ENCODE assay signal across 26 cellular contexts in genomic region chr6:166087848-166088247, GRCh38.
"Had no signal": no experiment of that assay in that cellular context is flagged by ENCODE, and none has a peak within 500 bp of the region (broad histone marks: within the 10 kb centered on the region; RNA-seq: fewer than 3 reads in every experiment).

No MANE protein-coding gene starts in this region.

- DNase-seq: cortex of kidney; effector memory CD8-positive, alpha-beta T cell; erythroblast; esophagus squamous epithelium; foreskin melanocyte; glutamatergic neuron; heart right ventricle; hippocampal formation; left cardiac atrium; left lung; mesenchymal stem cell; mucosa of descending colon; naive B cell; stimulated activated CD4-positive, alpha-beta T cell treated with anti-CD3 and anti-CD28 coated beads, Interleukin-12 subunit alpha, Interleukin-12 subunit beta, amount 100 ng/mL, for 4 hours; stimulated activated CD4-positive, alpha-beta T cell treated with anti-CD3 and anti-CD28 coated beads, Interleukin-1b, Interleukin-23, amount 100 ng/mL, for 48 hours; stimulated activated CD4-positive, alpha-beta T cell treated with anti-CD3 and anti-CD28 coated beads, Interleukin-4, amount 100 ng/mL, for 1 hour; stimulated activated CD8-positive, alpha-beta memory T cell treated with anti-CD3 and anti-CD28 coated beads, Interleukin-4, amount 100 ng/mL, for 48 hours; stimulated activated naive CD4-positive, alpha-beta T cell; stimulated activated naive CD8-positive, alpha-beta T cell treated with anti-CD3 and anti-CD28 coated beads, Interleukin-15, amount 100 ng/mL, for 72 hours; transverse colon had no signal

- H3K79me2 ChIP-seq: parathyroid adenoma had no signal

- FAIRE-seq: endometrium, islet of Langerhans had no signal

- H3K27ac ChIP-seq: esophagus squamous epithelium, heart right ventricle, left lung, parathyroid adenoma, suprapubic skin, transverse colon had no signal

- H3K9me3 ChIP-seq: esophagus squamous epithelium, heart right ventricle, left lung, mucosa of descending colon, suprapubic skin, transverse colon had no signal

- H3K4me2 ChIP-seq: smooth muscle cell had no signal

- H2AFZ ChIP-seq: parathyroid adenoma had no signal

- H3K9ac ChIP-seq: parathyroid adenoma had no signal

- H3K4me1 ChIP-seq: esophagus squamous epithelium, heart right ventricle, left lung, parathyroid adenoma, suprapubic skin, transverse colon had no signal

- ATAC-seq: effector memory CD8-positive, alpha-beta T cell; heart right ventricle; left cardiac atrium; left lung; mucosa of descending colon; sciatic nerve; stimulated activated naive CD8-positive, alpha-beta T cell treated with anti-CD3 and anti-CD28 coated beads, Interleukin-15, amount 100 ng/mL, for 72 hours had no signal

- H3K36me3 ChIP-seq: esophagus squamous epithelium, heart right ventricle, left lung, suprapubic skin, transverse colon had no signal

- H3K27me3 ChIP-seq: esophagus squamous epithelium, left lung, suprapubic skin, transverse colon had no signal

- H3K4me3 ChIP-seq: esophagus squamous epithelium, heart right ventricle, left lung, mucosa of descending colon, smooth muscle cell, suprapubic skin, transverse colon had no signal
